In genomic region chr4:66625480-66625879, GRCh38 we compare ENCODE assay signal across 28 cellular contexts.
"Had no signal": no experiment of that assay in that cellular context is flagged by ENCODE, and none has a peak within 500 bp of the region (broad histone marks: within the 10 kb centered on the region; RNA-seq: fewer than 3 reads in every experiment).

No MANE protein-coding gene starts in this region.

- H3K27ac ChIP-seq: stomach, suprapubic skin, testis, thoracic aorta, thyroid gland, tibial artery, tibial nerve, transverse colon, upper lobe of left lung, upper lobe of right lung, uterus, vagina had no signal

- H3K27me3 ChIP-seq: stomach, suprapubic skin, testis, thyroid gland, tibial artery, tibial nerve, transverse colon, upper lobe of left lung, upper lobe of right lung, uterus, vagina had no signal

- H3K36me3 ChIP-seq: stomach, suprapubic skin, thoracic aorta, thyroid gland, tibial artery, tibial nerve, transverse colon, upper lobe of left lung, upper lobe of right lung, uterus, vagina had no signal

- H3K36me3 Mint-ChIP-seq: stimulated activated effector memory CD8-positive, alpha-beta T cell treated with anti-CD3 and anti-CD28 coated beads, Interleukin-12 subunit alpha, Interleukin-12 subunit beta, amount 100 ng/mL, for 72 hours; stimulated activated memory B cell treated with anti-CD40 and anti-IgM and Interleukin-4, amounts not matched to agents 10 μg/mL and 1 μg/mL and 100 μg/mL, for 72 hours; stimulated activated naive B cell treated with anti-CD40 and anti-IgM and Interleukin-4, amounts not matched to agents 10 μg/mL and 1 μg/mL and 100 μg/mL, for 72 hours; type B pancreatic cell had no signal

- H3K4me3 Mint-ChIP-seq: stimulated activated effector memory CD8-positive, alpha-beta T cell treated with anti-CD3 and anti-CD28 coated beads, Interleukin-12 subunit alpha, Interleukin-12 subunit beta, amount 100 ng/mL, for 72 hours; stimulated activated memory B cell treated with anti-CD40 and anti-IgM and Interleukin-4, amounts not matched to agents 10 μg/mL and 1 μg/mL and 100 μg/mL, for 72 hours; stimulated activated naive B cell treated with anti-CD40 and anti-IgM and Interleukin-4, amounts not matched to agents 10 μg/mL and 1 μg/mL and 100 μg/mL, for 72 hours; stimulated activated naive CD8-positive, alpha-beta T cell treated with anti-CD3 and anti-CD28 coated beads, Interleukin-15, amount 100 ng/mL, for 72 hours; stimulated activated naive CD8-positive, alpha-beta T cell treated with anti-CD3 and anti-CD28 coated beads, Interleukin-15, Interleukin-2, amounts not matched to agents 100 ng/mL and 50 ng/mL, for 24 hours; type B pancreatic cell had no signal

- H3K4me1 Mint-ChIP-seq: stimulated activated effector memory CD8-positive, alpha-beta T cell treated with anti-CD3 and anti-CD28 coated beads, Interleukin-12 subunit alpha, Interleukin-12 subunit beta, amount 100 ng/mL, for 72 hours; stimulated activated memory B cell treated with anti-CD40 and anti-IgM and Interleukin-4, amounts not matched to agents 10 μg/mL and 1 μg/mL and 100 μg/mL, for 72 hours; stimulated activated naive B cell treated with anti-CD40 and anti-IgM and Interleukin-4, amounts not matched to agents 10 μg/mL and 1 μg/mL and 100 μg/mL, for 72 hours; stimulated activated naive CD8-positive, alpha-beta T cell treated with anti-CD3 and anti-CD28 coated beads, Interleukin-15, amount 100 ng/mL, for 72 hours had no signal

- H3K4me1 ChIP-seq: stomach, suprapubic skin, testis, thyroid gland, tibial artery, tibial nerve, transverse colon, upper lobe of left lung, upper lobe of right lung, uterus, vagina had no signal

- H3K9me3 ChIP-seq: suprapubic skin, testis, thoracic aorta, thyroid gland, tibial artery, tibial nerve, transverse colon, upper lobe of left lung, upper lobe of right lung, uterus, vagina had no signal

- DNase-seq: stimulated activated CD4-positive, alpha-beta T cell treated with anti-CD3 and anti-CD28 coated beads, Interleukin-2, amount 100 ng/mL, for 48 hours; stimulated activated CD4-positive, alpha-beta T cell treated with anti-CD3 and anti-CD28 coated beads, Interleukin-4, amount 100 ng/mL, for 1 hour; stimulated activated CD4-positive, alpha-beta T cell treated with anti-CD3 and anti-CD28 coated beads, Interleukin-4, amount 100 ng/mL, for 24 hours; stimulated activated CD4-positive, alpha-beta T cell treated with anti-CD3 and anti-CD28 coated beads, Interleukin-4, amount 100 ng/mL, for 4 hours; stimulated activated CD8-positive, alpha-beta memory T cell treated with anti-CD3 and anti-CD28 coated beads, Interleukin-4, amount 100 ng/mL, for 48 hours; stimulated activated naive B cell treated with anti-CD40 and anti-IgM and Interleukin-4, amounts not matched to agents 10 μg/mL and 1 μg/mL and 100 μg/mL, for 72 hours; stimulated activated naive CD4-positive, alpha-beta T cell; stimulated activated naive CD4-positive, alpha-beta T cell treated with Interleukin-2 at 50 U/mL for 16 hours; stimulated activated naive CD8-positive, alpha-beta T cell treated with anti-CD3 and anti-CD28 coated beads, Interleukin-15, amount 100 ng/mL, for 72 hours; stimulated activated naive CD8-positive, alpha-beta T cell treated with anti-CD3 and anti-CD28 coated beads, Interleukin-15, Interleukin-2, amounts not matched to agents 100 U/mL and 50 U/mL, for 24 hours; stomach; substantia nigra; testis; thyroid gland; tibial artery; transverse colon; trophoblast cell; upper lobe of left lung; upper lobe of right lung; uterus had no signal

- H3K4me3 ChIP-seq: stomach, suprapubic skin, testis, thoracic aorta, thyroid gland, tibial artery, tibial nerve, transverse colon, upper lobe of left lung, upper lobe of right lung, uterus, vagina had no signal

- H3K27ac Mint-ChIP-seq: stimulated activated effector memory CD8-positive, alpha-beta T cell treated with anti-CD3 and anti-CD28 coated beads, Interleukin-12 subunit alpha, Interleukin-12 subunit beta, amount 100 ng/mL, for 72 hours; stimulated activated memory B cell treated with anti-CD40 and anti-IgM and Interleukin-4, amounts not matched to agents 10 μg/mL and 1 μg/mL and 100 μg/mL, for 72 hours; stimulated activated naive B cell treated with anti-CD40 and anti-IgM and Interleukin-4, amounts not matched to agents 10 μg/mL and 1 μg/mL and 100 μg/mL, for 72 hours; stimulated activated naive CD8-positive, alpha-beta T cell treated with anti-CD3 and anti-CD28 coated beads, Interleukin-15, amount 100 ng/mL, for 72 hours; stimulated activated naive CD8-positive, alpha-beta T cell treated with anti-CD3 and anti-CD28 coated beads, Interleukin-15, Interleukin-2, amounts not matched to agents 100 ng/mL and 50 ng/mL, for 24 hours; type B pancreatic cell had no signal

- H3K27me3 Mint-ChIP-seq: stimulated activated memory B cell treated with anti-CD40 and anti-IgM and Interleukin-4, amounts not matched to agents 10 μg/mL and 1 μg/mL and 100 μg/mL, for 72 hours; stimulated activated naive B cell treated with anti-CD40 and anti-IgM and Interleukin-4, amounts not matched to agents 10 μg/mL and 1 μg/mL and 100 μg/mL, for 72 hours; stimulated activated naive CD8-positive, alpha-beta T cell treated with anti-CD3 and anti-CD28 coated beads, Interleukin-15, amount 100 ng/mL, for 72 hours; stimulated activated naive CD8-positive, alpha-beta T cell treated with anti-CD3 and anti-CD28 coated beads, Interleukin-15, Interleukin-2, amounts not matched to agents 100 ng/mL and 50 ng/mL, for 24 hours; type B pancreatic cell had no signal

- ATAC-seq: stimulated activated effector memory CD8-positive, alpha-beta T cell treated with anti-CD3 and anti-CD28 coated beads, Interleukin-12 subunit alpha, Interleukin-12 subunit beta, amount 100 ng/mL, for 72 hours; stimulated activated memory B cell treated with anti-CD40 and anti-IgM and Interleukin-4, amounts not matched to agents 10 μg/mL and 1 μg/mL and 100 μg/mL, for 72 hours; stimulated activated naive B cell treated with anti-CD40 and anti-IgM and Interleukin-4, amounts not matched to agents 10 μg/mL and 1 μg/mL and 100 μg/mL, for 72 hours; stimulated activated naive CD8-positive, alpha-beta T cell treated with anti-CD3 and anti-CD28 coated beads, Interleukin-15, amount 100 ng/mL, for 72 hours; stimulated activated naive CD8-positive, alpha-beta T cell treated with anti-CD3 and anti-CD28 coated beads, Interleukin-15, Interleukin-2, amounts not matched to agents 100 U/mL and 50 U/mL, for 24 hours; upper lobe of right lung had no signal
